ENCODE assay signal across 8 cellular contexts in the genomic region with DNA sequence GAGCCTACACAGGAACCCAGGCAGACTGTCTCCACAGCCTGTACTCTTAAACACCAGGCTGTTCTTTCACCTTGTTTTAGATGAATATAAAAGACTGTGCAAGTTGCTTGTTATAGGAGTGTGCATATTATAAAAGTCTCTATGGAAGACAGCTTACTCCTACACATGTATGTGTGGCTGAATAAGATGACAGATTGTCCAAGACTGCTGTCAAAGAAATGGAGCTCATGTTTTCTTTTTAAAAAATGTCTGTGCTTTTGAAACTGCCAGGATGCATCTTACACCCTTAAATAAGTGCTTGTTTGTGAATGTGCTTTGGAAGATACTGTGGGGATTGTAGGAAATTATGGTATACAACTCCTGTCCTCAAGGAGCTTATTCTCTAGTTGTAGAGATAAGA.
"Had no signal": no experiment of that assay in that cellular context is flagged by ENCODE, and none has a peak within 500 bp of the region (broad histone marks: within the 10 kb centered on the region; RNA-seq: fewer than 3 reads in every experiment).

No MANE protein-coding gene starts in this region.

- H2AFZ ChIP-seq: GM23338 had no signal

- ATAC-seq: GM23338, K562 had no signal

- H3K4me3 ChIP-seq: GM23338, K562 had no signal

- H3K4me3 Mint-ChIP-seq: GM23338, H9 had no signal

- H3K9me3 Mint-ChIP-seq: GM23338, H9 had no signal

- FAIRE-seq: H1, H54, HTR-8/SVneo, K562 had no signal

- H3K27ac Mint-ChIP-seq: GM23338, H9 had no signal

- H3K4me1 Mint-ChIP-seq: GM23338, H9 had no signal

- DNase-seq: H9, HCEC 1CT, IMR-90 had no signal

- H3K4me2 ChIP-seq: GM23338 had no signal
